ENCODE assay signal across 8 cellular contexts in genomic region chr11:236774-237767, GRCh38. TPM values are rescaled to one million over a fixed set of nuclear protein-coding genes. Genes with fewer than 3 reads are reported as not detected.
A peak's percentile ranks its signal among the peaks of the same experiment; 100 is the strongest.
DNase-seq lines count a peak whose midpoint lies in the region; ATAC-seq, FAIRE-seq and TF ChIP-seq lines count a peak whose summit lies in the region.

Gene PSMD13 (plus strand): TSS chr11:236976. CDS start chr11:237050, 74 bp downstream.

- WGBS in ovary, 3 donors, result 2 to 4% (median 2%) methylated on average over 35 to 62 of the region's 62 CpGs
- 2 to 8% methylated on average over 13 to 56 of the region's 62 CpGs for WGBS in thyroid gland, 2 donors

- no peaks in the 10 kb centered on the region for H3K27me3 Mint-ChIP-seq in activated naive CD8-positive, alpha-beta T cell treated with anti-CD3 and anti-CD28 coated beads for 36 hours

- no peak for FAIRE-seq in H54 (lab: Jason Lieb, UNC)

- peaks cover 30% of the 10 kb centered on the region for H3K36me3 Mint-ChIP-seq in activated naive CD8-positive, alpha-beta T cell treated with anti-CD3 and anti-CD28 coated beads for 36 hours

- peak within 1 kb of the TSS; percentile 97 for H3K4me3 ChIP-seq in MG63
- H3K4me3 ChIP-seq in ovary, result peak within 1 kb of the TSS; percentile 88
- peak within 1 kb of the TSS; percentile 73 to 93 (median 83) for H3K4me3 ChIP-seq in thyroid gland (replicated peaks in 1 of 3)

- peak; percentile 74 for TF ChIP-seq POLR2A in H54 (IDR thresholded peaks at IDR 0.05; ENCODE audit: low read depth, low read length)
- peak; percentile 58 for TF ChIP-seq POLR2A in ovary (IDR thresholded peaks at IDR 0.05)
- TF ChIP-seq POLR2A in thyroid gland (IDR thresholded peaks at IDR 0.05), result peak in 1 of 2 donors; percentile 74

- peaks cover 8% of the 10 kb centered on the region for H3K4me1 ChIP-seq in ovary (ENCODE audit: insufficient read depth)
- peaks cover 17 to 18% of the 10 kb centered on the region in 2 donors for H3K4me1 ChIP-seq in thyroid gland

- H3K9me3 ChIP-seq in MG63 (no peaks in the 10 kb centered on the region), ovary (no peaks in the 10 kb centered on the region), thyroid gland (no peaks in the 10 kb centered on the region)

- no peaks in the 10 kb centered on the region for H3K9me3 Mint-ChIP-seq in activated naive CD8-positive, alpha-beta T cell treated with anti-CD3 and anti-CD28 coated beads for 36 hours

- intact Hi-C loops in Right ventricle myocardium inferior (cut with DNase I), result loop anchor here (1.0 to 5.0 kb wide), 2 partner anchors 30 to 120 kb away; partner anchors contain the start of genes BET1L and RIC8A
- intact Hi-C loops in ovary (cut with DNase I), result loop anchor here in 3 of 4 donors (2.0 to 10.0 kb wide), 3 partner anchors 30 to 210 kb away; partner anchors contain the start of genes BET1L (in 1 of the 3), IFITM2 (in 1 of the 3) and RIC8A (in 1 of the 3)
- intact Hi-C loops in thyroid gland (cut with DNase I), result loop anchor here (5.0 kb wide), 1 partner anchor 35 kb away; no protein-coding TSS in a partner anchor

- peak within 1 kb of the TSS; percentile 57 to 90 for H3K27ac ChIP-seq in ovary
- peak within 1 kb of the TSS; percentile 96 to 99 (median 96) for H3K27ac ChIP-seq in thyroid gland

- DNase-seq in GDM1 (lab: John Stamatoyannopoulos, UW) (peak; percentile 73), H54 (ENCODE audit: insufficient read length, low spot score) (peak; percentile 96), MG63 (peak; percentile 91), SKM-1 treated with dmso at 0.1 percent for 144 hours (lab: John Stamatoyannopoulos, UW; ENCODE audit: unreplicated experiment) (peak; percentile 75), Right ventricle myocardium inferior (ENCODE audit: missing footprints) (peak; percentile 94), ovary (peak; percentile 80 to 90 (median 83)), thyroid gland (peak; percentile 86 to 87)
- DNase-seq in activated naive CD8-positive, alpha-beta T cell treated with anti-CD3 and anti-CD28 coated beads for 36 hours, result peak; percentile 95

- no peak for TF ChIP-seq EP300 in ovary (IDR thresholded peaks at IDR 0.05)

- peak in 1 of 3 donors; percentile 35 for TF ChIP-seq CTCF in ovary (IDR thresholded peaks at IDR 0.05)
- TF ChIP-seq CTCF in thyroid gland (IDR thresholded peaks at IDR 0.05), result no peak

- peak within 1 kb of the TSS; percentile 95 for H3K4me3 Mint-ChIP-seq in activated naive CD8-positive, alpha-beta T cell treated with anti-CD3 and anti-CD28 coated beads for 36 hours

- peak; percentile 91 for ATAC-seq in Right ventricle myocardium inferior

- H3K36me3 ChIP-seq in MG63 (peaks cover 45% of the 10 kb centered on the region), ovary (no peaks in the 10 kb centered on the region), thyroid gland (peaks cover 0 to 9% of the 10 kb centered on the region in 2 donors)

- no peaks in the 10 kb centered on the region for H3K27me3 ChIP-seq in MG63
- no peaks in the 10 kb centered on the region for H3K27me3 ChIP-seq in ovary
- H3K27me3 ChIP-seq in thyroid gland, result no peaks in the 10 kb centered on the region

- peak within 1 kb of the TSS; percentile 99 for H3K27ac Mint-ChIP-seq in activated naive CD8-positive, alpha-beta T cell treated with anti-CD3 and anti-CD28 coated beads for 36 hours

- H3K4me1 Mint-ChIP-seq in activated naive CD8-positive, alpha-beta T cell treated with anti-CD3 and anti-CD28 coated beads for 36 hours, result peaks cover 48% of the 10 kb centered on the region

RNA-seq across cellular contexts. Expression of gene PSMD13, which starts in this region (rescaled TPM):
- total RNA-seq in MG63 (2014; rRNA removed; shearing (Covaris generic); ENCODE audit: low replicate concordance), result 219 and 287 TPM in 2 replicates
- 100 to 1,000 TPM; 235 to 239 TPM for total RNA-seq in activated naive CD8-positive, alpha-beta T cell treated with anti-CD3 and anti-CD28 coated beads for 36 hours
- total RNA-seq in Right ventricle myocardium inferior, result 91.7 TPM
- total RNA-seq in ovary, result 10 to 100 TPM; 66.2 to 80.1 (median 75.8) TPM
- 10 to 100 TPM; 74.9 to 88.9 TPM for polyA plus RNA-seq in ovary
- total RNA-seq in thyroid gland, result 100 to 1,000 TPM in 1 of 4 donors, 10 to 100 TPM in 3; 64.7 to 111 (median 77.7) TPM

Comparison
In these comparisons a context has a peak if more than half of its experiments do, and no peak if none do; other contexts are left out.
1. Peak in every context shown above with its lines: DNase-seq, ATAC-seq, H3K4me3 ChIP-seq and H3K27ac ChIP-seq.